17 cellular contexts compared by ENCODE assay signal in genomic region chr9:114879165-114879564, GRCh38. TPM values are rescaled to one million over a fixed set of nuclear protein-coding genes. Genes with fewer than 3 reads are reported as not detected.
DNase-seq lines count a peak whose midpoint lies in the region; ATAC-seq and TF ChIP-seq lines count a peak whose summit lies in the region.
"Had no signal": no experiment of that assay in that cellular context is flagged by ENCODE, and none has a peak within 500 bp of the region (broad histone marks: within the 10 kb centered on the region; RNA-seq: fewer than 3 reads in every experiment).

No MANE protein-coding gene starts in this region.

- H3K9me2 ChIP-seq in OCI-LY1 (ENCODE audit: low read depth, low read length) = no peaks in the 10 kb centered on the region

- H3K4me2 ChIP-seq in OCI-LY1 (ENCODE audit: low read length) = no peak overlapping the region

- intact Hi-C loops in right lobe of liver (cut with DNase I) = no loop called here

- H3F3A ChIP-seq in OCI-LY1 (ENCODE audit: insufficient read depth, low read length) = no peaks in the 10 kb centered on the region

- H3K9ac ChIP-seq in OCI-LY1 (ENCODE audit: low read length) = no peak overlapping the region

- no peak for TF ChIP-seq POLR2A in right lobe of liver (IDR thresholded peaks at IDR 0.05)

- peak; percentile 31 for TF ChIP-seq CTCF in C4-2B (conservative IDR thresholded peaks at IDR 0.05)
- TF ChIP-seq CTCF in OCI-LY1 (IDR thresholded peaks at IDR 0.05; ENCODE audit: low read length) = peak; percentile 48
- peak in 3 of 4 donors; percentile 16 to 36 (median 20) for TF ChIP-seq CTCF in right lobe of liver (IDR thresholded peaks at IDR 0.05)

- ATAC-seq in right lobe of liver = peak in 3 of 4 donors; percentile 51 to 58 (median 55)
- ATAC-seq in HG03097 (IDR thresholded peaks at IDR 0.05; ENCODE audit: low FRiP score, unreplicated experiment) = no peak
- ATAC-seq in HG02571 (IDR thresholded peaks at IDR 0.05; ENCODE audit: unreplicated experiment) = no peak
- ATAC-seq in GM18868 (IDR thresholded peaks at IDR 0.05; ENCODE audit: unreplicated experiment) = no peak

- H3K27me3 ChIP-seq in OCI-LY1 (ENCODE audit: insufficient read depth, low read length) (no peaks in the 10 kb centered on the region), right lobe of liver (no peaks in the 10 kb centered on the region)
- H3K27me3 ChIP-seq: BLaER1 treated with 17β-estradiol and CSF1 and Interleukin-3, amounts not matched to agents 10 nM and 100 nM had no signal

- H3K9me3 ChIP-seq in OCI-LY1 (ENCODE audit: low read length) (peaks cover 5% of the 10 kb centered on the region), right lobe of liver (no peaks in the 10 kb centered on the region)
- H3K9me3 ChIP-seq: HAP-1 had no signal

- H3K4me3 ChIP-seq in OCI-LY1 (ENCODE audit: low read depth, low read length, poor library complexity, severe bottlenecking) = no peak overlapping the region
- no peak overlapping the region for H3K4me3 ChIP-seq in right lobe of liver
- H3K4me3 ChIP-seq: BLaER1 treated with 17β-estradiol and CSF1 and Interleukin-3, amounts not matched to agents 10 nM and 100 nM; HAP-1 had no signal

- 49% methylated on average over 4 of the region's 4 CpGs for WGBS in right lobe of liver (ENCODE audit: insufficient coverage, low coverage, low lambda C conversion rate, missing lambda C conversion rate)

- no peaks in the 10 kb centered on the region for H3K79me2 ChIP-seq in OCI-LY1 (ENCODE audit: insufficient read depth, low read length)

- no peaks in the 10 kb centered on the region for H4K20me1 ChIP-seq in OCI-LY1 (ENCODE audit: insufficient read depth, low read length)
- H4K20me1 ChIP-seq: BLaER1 treated with 17β-estradiol and CSF1 and Interleukin-3, amounts not matched to agents 10 nM and 100 nM had no signal

- H3K36me3 ChIP-seq in OCI-LY1 (ENCODE audit: insufficient read depth, low read length) (no peaks in the 10 kb centered on the region), right lobe of liver (no peaks in the 10 kb centered on the region)
- H3K36me3 ChIP-seq: HAP-1 had no signal

- no peak for DNase-seq in caudate nucleus (lab: John Stamatoyannopoulos, UW)
- no peak for DNase-seq in right lobe of liver
- no peak for DNase-seq in central memory CD4-positive, alpha-beta T cell
- DNase-seq: ACHN; CD4-positive, alpha-beta T cell; DMS153; DMS79 treated with DMSO at 0.1 percent for 48 hours; GDM1 had no signal

- H2AFZ ChIP-seq in OCI-LY1 (ENCODE audit: low read length) = no peak overlapping the region

- H3K4me1 ChIP-seq in OCI-LY1 (ENCODE audit: insufficient read depth, low read length, severe bottlenecking) = no peaks in the 10 kb centered on the region
- H3K4me1 ChIP-seq in right lobe of liver = no peaks in the 10 kb centered on the region
- H3K4me1 ChIP-seq: HAP-1 had no signal

- H3K27ac ChIP-seq in C4-2B = no peak overlapping the region
- H3K27ac ChIP-seq in OCI-LY1 (ENCODE audit: low read depth, low read length, poor library complexity, severe bottlenecking) = no peak overlapping the region
- H3K27ac ChIP-seq in caudate nucleus (ENCODE audit: low read depth, low read length) = peak overlapping the region; percentile 73
- H3K27ac ChIP-seq in right lobe of liver = no peak overlapping the region

RNA-seq across cellular contexts. Expression of gene TNFSF8, which starts 51.2 kb away (rescaled TPM):
- 1 to 10 TPM in 1 of 6 experiments, under 1 TPM in 5; 0.19 to 2.0 (median 0.38) TPM for total RNA-seq in right lobe of liver
- total RNA-seq: A172, H1 had no signal

Comparison
In these comparisons a context has a peak if more than half of its experiments do, and no peak if none do; other contexts are left out.
1. ATAC-seq: peak in right lobe of liver (3 of 4); none in HG03097 (single experiment), HG02571 (single experiment) and GM18868 (single experiment).
2. Peak in every context shown above with its lines, with median percentiles within 50 percentile points of each other: CTCF ChIP-seq.